ENCODE assay signal across 3 cellular contexts in genomic region chr16:76232704-76233103, GRCh38.
TF ChIP-seq lines count a peak whose summit lies in the region.

No MANE protein-coding gene starts in this region.

TF ChIP-seq in A549, 52 proteins besides CTCF, POLR2A, EP300 and RAD21:
- TF ChIP-seq HOXB13 (CRISPR knock-in tag; IDR thresholded peaks at IDR 0.05; ENCODE audit: low read depth) (no peak), MAFK (IDR thresholded peaks at IDR 0.05; ENCODE audit: partially characterized antibody) (peak; percentile 78)

TF ChIP-seq in K562, 482 proteins besides CTCF, POLR2A, EP300 and RAD21:
- TF ChIP-seq SMAD3 (CRISPR knock-in tag; conservative IDR thresholded peaks at IDR 0.05) (no peak), ZNF354B (CRISPR knock-in tag; IDR thresholded peaks at IDR 0.05) (no peak), E2F6 (IDR thresholded peaks at IDR 0.05; ENCODE audit: borderline replicate concordance in 1 of 2, extremely low read depth in 1 of 2, insufficient read depth in 1 of 2, insufficient read length in 1 of 2, low read depth in 1 of 2, low read length in 1 of 2, poor library complexity in 1 of 2, severe bottlenecking in 1 of 2) (no peak), ZNF316 (IDR thresholded peaks at IDR 0.05) (peak; percentile 45; the same call in 1 of the 2 replicates), BCOR (IDR thresholded peaks at IDR 0.05) (no peak), ZNF224 (CRISPR knock-in tag; IDR thresholded peaks at IDR 0.05) (no peak), CEBPG (CRISPR knock-in tag; IDR thresholded peaks at IDR 0.05) (no peak), CEBPG (tag; conservative IDR thresholded peaks at IDR 0.05 in 1 of 2, IDR thresholded peaks at IDR 0.05 in 1 of 2) (0 out of 4 replicates have a peak, but pooled peaks of 1 of the 2 experiments have one; percentile 25), DACH1 (IDR thresholded peaks at IDR 0.05; ENCODE audit: partially characterized antibody) (no peak), SP2 (IDR thresholded peaks at IDR 0.05; ENCODE audit: extremely low read depth, low read depth, low read length, poor library complexity, severe bottlenecking) (no peak), MAFF (IDR thresholded peaks at IDR 0.05; ENCODE audit: low read length) (peak; percentile 32; the same call in 1 of the 2 replicates), HCFC1 (IDR thresholded peaks at IDR 0.05; ENCODE audit: low read depth, low read length) (no peak), ZSCAN32 (CRISPR knock-in tag; IDR thresholded peaks at IDR 0.05) (no peak), CREM (IDR thresholded peaks at IDR 0.05; ENCODE audit: low read depth) (no peak), MAFG (tag; conservative IDR thresholded peaks at IDR 0.05) (peak; percentile 30; the same call in 1 of the 2 replicates), ZNF239 (CRISPR knock-in tag; IDR thresholded peaks at IDR 0.05) (no peak), SFPQ (IDR thresholded peaks at IDR 0.05; ENCODE audit: low read depth, low read length) (no peak), HMG20A (CRISPR knock-in tag; conservative IDR thresholded peaks at IDR 0.05) (no peak)
- TF ChIP-seq, protein P1, sequence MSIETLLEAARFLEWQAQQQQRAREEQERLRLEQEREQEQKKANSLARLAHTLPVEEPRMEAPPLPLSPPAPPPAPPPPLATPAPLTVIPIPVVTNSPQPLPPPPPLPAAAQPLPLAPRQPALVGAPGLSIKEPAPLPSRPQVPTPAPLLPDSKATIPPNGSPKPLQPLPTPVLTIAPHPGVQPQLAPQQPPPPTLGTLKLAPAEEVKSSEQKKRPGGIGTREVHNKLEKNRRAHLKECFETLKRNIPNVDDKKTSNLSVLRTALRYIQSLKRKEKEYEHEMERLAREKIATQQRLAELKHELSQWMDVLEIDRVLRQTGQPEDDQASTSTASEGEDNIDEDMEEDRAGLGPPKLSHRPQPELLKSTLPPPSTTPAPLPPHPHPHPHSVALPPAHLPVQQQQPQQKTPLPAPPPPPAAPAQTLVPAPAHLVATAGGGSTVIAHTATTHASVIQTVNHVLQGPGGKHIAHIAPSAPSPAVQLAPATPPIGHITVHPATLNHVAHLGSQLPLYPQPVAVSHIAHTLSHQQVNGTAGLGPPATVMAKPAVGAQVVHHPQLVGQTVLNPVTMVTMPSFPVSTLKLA (conservative IDR thresholded peaks at IDR 0.05) = no peak

TF ChIP-seq in HepG2, 621 proteins besides CTCF, POLR2A, EP300 and RAD21:
- TF ChIP-seq TRAFD1 (CRISPR knock-in tag; IDR thresholded peaks at IDR 0.05; ENCODE audit: borderline replicate concordance) = no peak
- TF ChIP-seq MAFF (IDR thresholded peaks at IDR 0.05; ENCODE audit: low read depth, low read length) = peak; percentile 90
- TF ChIP-seq MAFK (conservative IDR thresholded peaks at IDR 0.05 in 1 of 2, IDR thresholded peaks at IDR 0.05 in 1 of 2; ENCODE audit: low read length in 2 of 2) = peak; percentile 87 to 92
- TF ChIP-seq KLF13 (CRISPR knock-in tag; IDR thresholded peaks at IDR 0.05) = no peak
- no peak for TF ChIP-seq TBX2 (CRISPR knock-in tag; IDR thresholded peaks at IDR 0.05; ENCODE audit: borderline replicate concordance)
- no peak for TF ChIP-seq WIZ (CRISPR knock-in tag; IDR thresholded peaks at IDR 0.05)
